ENCODE assay signal across 16 cellular contexts in the genomic region with DNA sequence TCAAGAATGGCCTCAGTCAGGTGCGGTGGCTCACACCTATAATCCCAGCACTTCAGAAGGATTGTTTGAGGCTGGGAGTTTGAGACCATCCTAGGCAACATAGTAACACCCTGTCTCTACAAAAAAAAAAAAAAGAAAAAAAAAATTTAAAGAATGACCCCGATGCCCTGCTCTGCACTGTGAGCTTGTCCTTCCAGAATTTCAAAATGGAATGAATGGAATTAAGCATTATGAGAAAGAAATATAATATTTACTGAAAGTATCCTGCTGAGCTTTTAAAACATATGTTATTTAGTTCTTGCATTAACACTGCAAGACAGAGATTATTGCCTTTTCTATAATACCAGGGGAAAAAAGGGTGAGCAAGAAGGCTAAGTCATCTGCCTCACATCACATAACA. TPM values are rescaled to one million over a fixed set of nuclear protein-coding genes. Genes with fewer than 3 reads are reported as not detected.
DNase-seq lines count a peak whose midpoint lies in the region; ATAC-seq and TF ChIP-seq lines count a peak whose summit lies in the region.
"Had no signal": no experiment of that assay in that cellular context is flagged by ENCODE, and none has a peak within 500 bp of the region (broad histone marks: within the 10 kb centered on the region; RNA-seq: fewer than 3 reads in every experiment).

No MANE protein-coding gene starts in this region.

- TF ChIP-seq CTCF in left ventricle myocardium inferior (IDR thresholded peaks at IDR 0.05; ENCODE audit: borderline replicate concordance) (no peak), esophagus muscularis mucosa (IDR thresholded peaks at IDR 0.05) (no peak), left lung (IDR thresholded peaks at IDR 0.05) (no peak)

- H3K4me3 ChIP-seq in left ventricle myocardium inferior: no peak overlapping the region
- H3K4me3 ChIP-seq in esophagus muscularis mucosa: no peak overlapping the region
- H3K4me3 ChIP-seq in left lung: no peak overlapping the region
- H3K4me3 ChIP-seq: SJSA1 had no signal

- peak overlapping the region; percentile 70 for H3K27ac ChIP-seq in left ventricle myocardium inferior (replicated peaks)
- peak overlapping the region; percentile 53 to 79 (median 69) for H3K27ac ChIP-seq in esophagus muscularis mucosa (replicated peaks in 1 of 4)
- H3K27ac ChIP-seq in left lung: no peak overlapping the region
- H3K27ac ChIP-seq: SJSA1 had no signal

- H3K4me1 Mint-ChIP-seq in natural killer cell treated with Interleukin-12 subunit alpha and Interleukin-12 subunit beta and Interleukin-15 and Interleukin-18, amount 100 ng/mL, for 72 hours (ENCODE audit: low read depth in 2 of 2): no peaks in the 10 kb centered on the region

- no peak overlapping the region for H3K27ac Mint-ChIP-seq in natural killer cell treated with Interleukin-12 subunit alpha and Interleukin-12 subunit beta and Interleukin-15 and Interleukin-18, amount 100 ng/mL, for 72 hours

- no peak for ATAC-seq in Right ventricle myocardium superior (ENCODE audit: poor library complexity)
- ATAC-seq in sciatic nerve: peak; percentile 33
- no peak for ATAC-seq in natural killer cell treated with Interleukin-12 subunit alpha and Interleukin-12 subunit beta and Interleukin-15 and Interleukin-18, amount 100 ng/mL, for 72 hours
- no peak for ATAC-seq in GM18519 (IDR thresholded peaks at IDR 0.05; ENCODE audit: low FRiP score, unreplicated experiment)
- ATAC-seq in left lung: no peak
- ATAC-seq: HCT116 had no signal

- no peaks in the 10 kb centered on the region for H3K36me3 Mint-ChIP-seq in natural killer cell treated with Interleukin-12 subunit alpha and Interleukin-12 subunit beta and Interleukin-15 and Interleukin-18, amount 100 ng/mL, for 72 hours

- intact Hi-C loops in left ventricle myocardium inferior (cut with micrococcal nuclease) (no loop called here), Right ventricle myocardium superior (cut with DNase I) (no loop called here), esophagus muscularis mucosa (cut with DNase I) (loop anchor here (5.0 kb wide), 3 partner anchors 42 to 82 kb away; a partner anchor contains a TSS), sciatic nerve (cut with DNase I) (no loop called here), left lung (cut with DNase I) (no loop called here)

- 41% methylated on average over 2 of the region's 2 CpGs for WGBS in esophagus muscularis mucosa

- H3K27me3 ChIP-seq in left ventricle myocardium inferior (ENCODE audit: low read depth) (no peaks in the 10 kb centered on the region), esophagus muscularis mucosa (no peaks in the 10 kb centered on the region), left lung (no peaks in the 10 kb centered on the region)

- TF ChIP-seq EP300 in esophagus muscularis mucosa (IDR thresholded peaks at IDR 0.05): no peak

- H3K4me1 ChIP-seq in left ventricle myocardium inferior: peaks cover 26% of the 10 kb centered on the region
- peaks cover 22 to 72% (median 68%) of the 10 kb centered on the region in 4 donors for H3K4me1 ChIP-seq in esophagus muscularis mucosa
- H3K4me1 ChIP-seq in left lung: peaks cover 0 to 15% of the 10 kb centered on the region in 2 donors
- H3K4me1 ChIP-seq: SJSA1 had no signal

- H3K36me3 ChIP-seq in left ventricle myocardium inferior (no peaks in the 10 kb centered on the region), esophagus muscularis mucosa (no peaks in the 10 kb centered on the region), left lung (no peaks in the 10 kb centered on the region)
- H3K36me3 ChIP-seq: SJSA1 had no signal

- H3K9me3 ChIP-seq in left ventricle myocardium inferior (replicated peaks) (no peaks in the 10 kb centered on the region), esophagus muscularis mucosa (no peaks in the 10 kb centered on the region), left lung (no peaks in the 10 kb centered on the region)
- H3K9me3 ChIP-seq: SJSA1 had no signal

- no peak for DNase-seq in left ventricle myocardium inferior
- DNase-seq in Right ventricle myocardium superior: no peak
- DNase-seq in esophagus muscularis mucosa (ENCODE audit: extremely low spot score): no peak
- no peak for DNase-seq in sciatic nerve (ENCODE audit: low spot score)
- no peak for DNase-seq in natural killer cell treated with Interleukin-12 subunit alpha and Interleukin-12 subunit beta and Interleukin-15 and Interleukin-18, amount 100 ng/mL, for 72 hours (ENCODE audit: low spot score)
- no peak for DNase-seq in DMS53 treated with DMSO at 0.1 percent for 48 hours (lab: John Stamatoyannopoulos, UW; ENCODE audit: unreplicated experiment)
- DNase-seq in left lung: no peak
- DNase-seq: DMS 273 treated with DMSO at 0.1 percent for 48 hours; NCI-H1436; NCI-H2081; NK-92 treated with Interleukin-12 subunit alpha and Interleukin-12 subunit beta, amount 100 ng/mL, for 24 hours; OCI-M1; RPMI8226 had no signal

- peaks cover 3 to 6% of the 10 kb centered on the region in 2 donors for H3K27me3 Mint-ChIP-seq in natural killer cell treated with Interleukin-12 subunit alpha and Interleukin-12 subunit beta and Interleukin-15 and Interleukin-18, amount 100 ng/mL, for 72 hours

- TF ChIP-seq POLR2A in esophagus muscularis mucosa (IDR thresholded peaks at IDR 0.05; ENCODE audit: low read depth): no peak

- no peaks in the 10 kb centered on the region for H3K9me3 Mint-ChIP-seq in natural killer cell treated with Interleukin-12 subunit alpha and Interleukin-12 subunit beta and Interleukin-15 and Interleukin-18, amount 100 ng/mL, for 72 hours

- H3K4me3 Mint-ChIP-seq in natural killer cell treated with Interleukin-12 subunit alpha and Interleukin-12 subunit beta and Interleukin-15 and Interleukin-18, amount 100 ng/mL, for 72 hours: no peak overlapping the region

RNA-seq across cellular contexts. Expression of a gene that starts 42.0 kb away (rescaled TPM):
- total RNA-seq in left ventricle myocardium inferior (87.1 TPM), Right ventricle myocardium superior (72.5 TPM), esophagus muscularis mucosa (100 to 1,000 TPM in 2 of 4 donors, 10 to 100 TPM in 2; 73.5 to 117 (median 98.8) TPM), sciatic nerve (279 TPM), left lung (10 to 100 TPM; 43.5 to 54.1 TPM)
- 1 to 10 TPM; 2.0 to 2.2 TPM for total RNA-seq in natural killer cell treated with Interleukin-12 subunit alpha and Interleukin-12 subunit beta and Interleukin-15 and Interleukin-18, amount 100 ng/mL, for 72 hours

Comparison
In these comparisons a context has a peak if more than half of its experiments do, and no peak if none do; other contexts are left out.
1. H3K27ac ChIP-seq: peak in left ventricle myocardium inferior (single experiment) and esophagus muscularis mucosa (4 of 4); none in left lung (0 of 2).
2. RNA of a gene that starts 42.0 kb away (total RNA-seq): 279 TPM in sciatic nerve (single experiment), 73.5 to 117 TPM in esophagus muscularis mucosa, 87.1 TPM in left ventricle myocardium inferior (single experiment), 72.5 TPM in Right ventricle myocardium superior (single experiment) and 43.5 to 54.1 TPM in left lung; 2.0 to 2.2 TPM in natural killer cell treated with Interleukin-12 subunit alpha and Interleukin-12 subunit beta and Interleukin-15 and Interleukin-18, amount 100 ng/mL, for 72 hours; every median in the first group is over 10 times any median in the second.